In genomic region chr11:18392434-18393321, GRCh38 we compare ENCODE assay signal across 9 cellular contexts. TPM values are rescaled to one million over a fixed set of nuclear protein-coding genes. Genes with fewer than 3 reads are reported as not detected.
A peak's percentile ranks its signal among the peaks of the same experiment; 100 is the strongest.
DNase-seq lines count a peak whose midpoint lies in the region; FAIRE-seq and TF ChIP-seq lines count a peak whose summit lies in the region.
"Had no signal": no experiment of that assay in that cellular context is flagged by ENCODE, and none has a peak within 500 bp of the region (broad histone marks: within the 10 kb centered on the region; RNA-seq: fewer than 3 reads in every experiment).

No MANE protein-coding gene starts in this region.

- H3K4me1 Mint-ChIP-seq in activated naive CD4-positive, alpha-beta T cell treated with anti-CD3 and anti-CD28 coated beads for 36 hours (ENCODE audit: low read depth): peaks cover 46% of the 10 kb centered on the region
- peaks cover 40% of the 10 kb centered on the region for H3K4me1 Mint-ChIP-seq in activated CD4-positive, alpha-beta memory T cell treated with anti-CD3 and anti-CD28 coated beads, Interleukin-2, amount 10 ng/mL, durations not matched to agents 7 days and 5 days

- peaks cover 9% of the 10 kb centered on the region for H4K20me1 ChIP-seq in keratinocyte (ENCODE audit: control insufficient read depth, extremely low read depth, insufficient read depth, low read length)

- POLR2A ChIA-PET in activated CD4-positive, alpha-beta memory T cell treated with anti-CD3 and anti-CD28 coated beads, Interleukin-2, amount 10 ng/mL, durations not matched to agents 7 days and 5 days (lab: Charles Lee): interaction anchor here (0.6 to 7.3 kb wide), 4 partner anchors 9 to 134 kb away, joined by 4 to 328 read pairs (median 125); partner anchors contain the start of genes GTF2H1, HPS5 and TSG101

- no peaks in the 10 kb centered on the region for H3K9me3 Mint-ChIP-seq in activated naive CD4-positive, alpha-beta T cell treated with anti-CD3 and anti-CD28 coated beads for 36 hours
- no peaks in the 10 kb centered on the region for H3K9me3 Mint-ChIP-seq in activated CD4-positive, alpha-beta memory T cell treated with anti-CD3 and anti-CD28 coated beads, Interleukin-2, amount 10 ng/mL, durations not matched to agents 7 days and 5 days

- H3K4me3 ChIP-seq in keratinocyte (ENCODE audit: control insufficient read depth in 2 of 3, extremely low read depth in 1 of 3, insufficient read depth in 2 of 3, low read depth in 1 of 3, low read length in 3 of 3) (no peak overlapping the region), tibial nerve (no peak overlapping the region)

- CTCF ChIA-PET in activated naive CD4-positive, alpha-beta T cell treated with anti-CD3 and anti-CD28 coated beads for 36 hours (lab: Charles Lee): interaction anchor here (0.6 to 2.0 kb wide), 4 partner anchors 9 to 231 kb away, joined by 3 to 13 read pairs (median 4); no protein-coding TSS in a partner anchor
- CTCF ChIA-PET in activated CD4-positive, alpha-beta memory T cell treated with anti-CD3 and anti-CD28 coated beads, Interleukin-2, amount 10 ng/mL, durations not matched to agents 7 days and 5 days (lab: Charles Lee): interaction anchor here (5.0 kb wide), 1 partner anchor 9 kb away, joined by 42 read pairs; no protein-coding TSS in a partner anchor

- intact Hi-C loops in activated naive CD4-positive, alpha-beta T cell treated with anti-CD3 and anti-CD28 coated beads for 36 hours (cut with micrococcal nuclease): loop anchor here (5.0 to 10.0 kb wide), 5 partner anchors 225 to 1972 kb away; partner anchors contain the start of genes HTATIP2, NUCB2 and RPS13

- peak overlapping the region; percentile 10 for H2AFZ ChIP-seq in keratinocyte (ENCODE audit: control insufficient read depth, low read length)

- H3K27me3 ChIP-seq in keratinocyte (ENCODE audit: control insufficient read depth, extremely low read depth, insufficient read depth, low read length) (no peaks in the 10 kb centered on the region), tibial nerve (no peaks in the 10 kb centered on the region)

- TF ChIP-seq CTCF in keratinocyte (optimal IDR thresholded peaks at IDR 0.05 in 1 of 3, IDR thresholded peaks at IDR 0.05 in 1 of 3, conservative IDR thresholded peaks at IDR 0.05 in 1 of 3; ENCODE audit: extremely low read depth in 1 of 3, insufficient read depth in 2 of 3, low read length in 3 of 3): no peak
- TF ChIP-seq CTCF in tibial nerve (IDR thresholded peaks at IDR 0.05): no peak

- WGBS in tibial nerve, 2 donors: 89% methylated on average over 4 of the region's 4 CpGs

- peak overlapping the region; percentile 55 for H3K4me2 ChIP-seq in keratinocyte (ENCODE audit: control insufficient read depth, extremely low read depth, insufficient read depth, low read depth, low read length)

- peak overlapping the region; percentile 21 for H3K4me3 Mint-ChIP-seq in activated naive CD4-positive, alpha-beta T cell treated with anti-CD3 and anti-CD28 coated beads for 36 hours
- H3K4me3 Mint-ChIP-seq in activated CD4-positive, alpha-beta memory T cell treated with anti-CD3 and anti-CD28 coated beads, Interleukin-2, amount 10 ng/mL, durations not matched to agents 7 days and 5 days: peak overlapping the region; percentile 21

- H3K27me3 Mint-ChIP-seq in activated naive CD4-positive, alpha-beta T cell treated with anti-CD3 and anti-CD28 coated beads for 36 hours (ENCODE audit: low read depth): no peaks in the 10 kb centered on the region
- no peaks in the 10 kb centered on the region for H3K27me3 Mint-ChIP-seq in activated CD4-positive, alpha-beta memory T cell treated with anti-CD3 and anti-CD28 coated beads, Interleukin-2, amount 10 ng/mL, durations not matched to agents 7 days and 5 days

- H3K27ac ChIP-seq in keratinocyte (ENCODE audit: control insufficient read depth, insufficient read depth, low read length) (peak overlapping the region; percentile 24), tibial nerve (peak overlapping the region in 3 of 4 donors; percentile 84 to 99 (median 99))

- dilution Hi-C loops in keratinocyte (cut with MboI; ENCODE audit: extremely low pct_ligation_motif_present, low sequenced_read_pairs): no loop called here

- peaks cover 29% of the 10 kb centered on the region for H3K79me2 ChIP-seq in keratinocyte (ENCODE audit: control insufficient read depth, insufficient read depth, low read length)

- no peaks in the 10 kb centered on the region for H3K9me1 ChIP-seq in keratinocyte (ENCODE audit: control insufficient read depth, extremely low read depth, insufficient read depth, low read length)

- H3K36me3 Mint-ChIP-seq in activated naive CD4-positive, alpha-beta T cell treated with anti-CD3 and anti-CD28 coated beads for 36 hours (ENCODE audit: low read depth): peaks cover 30% of the 10 kb centered on the region
- peaks cover 32% of the 10 kb centered on the region for H3K36me3 Mint-ChIP-seq in activated CD4-positive, alpha-beta memory T cell treated with anti-CD3 and anti-CD28 coated beads, Interleukin-2, amount 10 ng/mL, durations not matched to agents 7 days and 5 days (ENCODE audit: low read depth)

- H3K4me1 ChIP-seq in keratinocyte (ENCODE audit: control insufficient read depth, extremely low read depth, insufficient read depth, low read length) (peaks cover 30% of the 10 kb centered on the region), tibial nerve (peaks cover 0 to 28% (median 18%) of the 10 kb centered on the region in 4 donors)

- H3K9ac ChIP-seq in keratinocyte (ENCODE audit: control insufficient read depth, extremely low read depth, insufficient read depth, low read length): no peak overlapping the region

- H3K9me3 ChIP-seq in keratinocyte (ENCODE audit: control insufficient read depth, low read depth, low read length): no peaks in the 10 kb centered on the region
- no peaks in the 10 kb centered on the region for H3K9me3 ChIP-seq in tibial nerve

- no peak for TF ChIP-seq EP300 in tibial nerve (IDR thresholded peaks at IDR 0.05)

- DNase-seq in activated naive CD4-positive, alpha-beta T cell treated with anti-CD3 and anti-CD28 coated beads for 36 hours: peak; percentile 43
- no peak for DNase-seq in activated naive CD4-positive, alpha-beta T cell (lab: John Stamatoyannopoulos, UW)
- DNase-seq in activated CD4-positive, alpha-beta memory T cell treated with anti-CD3 and anti-CD28 coated beads, Interleukin-2, amount 10 ng/mL, durations not matched to agents 7 days and 5 days: no peak
- no peak for DNase-seq in keratinocyte (ENCODE audit: low read depth, low spot score)
- DNase-seq in tibial nerve (ENCODE audit: low spot score in 2 of 2): no peak
- DNase-seq in pons (ENCODE audit: low spot score): no peak
- DNase-seq in NCI-H1048 (lab: John Stamatoyannopoulos, UW): no peak
- no peak for DNase-seq in urothelium cell line (ENCODE audit: low spot score)
- DNase-seq: NCI-H524 had no signal

- peak overlapping the region; percentile 75 for H3K27ac Mint-ChIP-seq in activated naive CD4-positive, alpha-beta T cell treated with anti-CD3 and anti-CD28 coated beads for 36 hours
- peak overlapping the region; percentile 8 for H3K27ac Mint-ChIP-seq in activated CD4-positive, alpha-beta memory T cell treated with anti-CD3 and anti-CD28 coated beads, Interleukin-2, amount 10 ng/mL, durations not matched to agents 7 days and 5 days

- no peak for TF ChIP-seq POLR2A in tibial nerve (IDR thresholded peaks at IDR 0.05)

- H3K36me3 ChIP-seq in keratinocyte (ENCODE audit: control insufficient read depth in 2 of 2, extremely low read depth in 1 of 2, insufficient read depth in 2 of 2, low read length in 2 of 2) (peaks cover 11% of the 10 kb centered on the region in 2 experiments), tibial nerve (peaks cover 0 to 10% (median 0%) of the 10 kb centered on the region in 3 donors)

- FAIRE-seq in keratinocyte (lab: Jason Lieb, UNC) (no peak), urothelium cell line (lab: Jason Lieb, UNC) (no peak)

RNA-seq across cellular contexts. Expression of gene LDHA, which starts 1.7 kb away (rescaled TPM):
- 1,000 to 10,000 TPM; 1,317 to 1,360 TPM for total RNA-seq in activated naive CD4-positive, alpha-beta T cell treated with anti-CD3 and anti-CD28 coated beads for 36 hours
- 100 to 1,000 TPM; 949 to 971 TPM for total RNA-seq in activated CD4-positive, alpha-beta memory T cell treated with anti-CD3 and anti-CD28 coated beads, Interleukin-2, amount 10 ng/mL, durations not matched to agents 7 days and 5 days
- 1,969 to 3,668 TPM (median 2,339 TPM) in 3 replicates for polyA plus RNA-seq in keratinocyte
- 2,639 TPM for polyA plus RNA-seq in keratinocyte (2011; ENCODE audit: low read depth)
- 2,323 and 3,371 TPM in 2 replicates for polyA plus RNA-seq in keratinocyte (2011; cell fraction: cytosol; rRNA removed)
- 1,181 and 1,542 TPM in 2 replicates for polyA plus RNA-seq in keratinocyte (2011; cell fraction: nucleus; rRNA removed)
- polyA plus RNA-seq in keratinocyte (2012; ENCODE audit: low replicate concordance): 1,656 and 1,816 TPM in 2 replicates
- polyA minus RNA-seq in keratinocyte: 472 to 2,685 TPM (median 2,354 TPM) in 3 replicates
- 2,926 TPM for polyA minus RNA-seq in keratinocyte (2011; cell fraction: cytosol; rRNA and poly(A)+ RNA removed)
- polyA minus RNA-seq in keratinocyte (2011; cell fraction: nucleus; rRNA and poly(A)+ RNA removed): 416 and 978 TPM in 2 replicates
- total RNA-seq in tibial nerve: 100 to 1,000 TPM; 224 to 512 (median 347) TPM

RNA-seq across cellular contexts. Expression of gene LDHC, which starts 19.4 kb away (rescaled TPM):
- not detected for total RNA-seq in activated naive CD4-positive, alpha-beta T cell treated with anti-CD3 and anti-CD28 coated beads for 36 hours
- not detected for total RNA-seq in activated CD4-positive, alpha-beta memory T cell treated with anti-CD3 and anti-CD28 coated beads, Interleukin-2, amount 10 ng/mL, durations not matched to agents 7 days and 5 days
- 0.10 TPM in 1 of 3 replicates, not detected in the others for polyA plus RNA-seq in keratinocyte
- polyA plus RNA-seq in keratinocyte (2011; ENCODE audit: low read depth): 0.17 TPM
- polyA plus RNA-seq in keratinocyte (2011; cell fraction: cytosol; rRNA removed): 0.11 TPM in 1 of 2 replicates, not detected in the other
- not detected in 2 replicates for polyA plus RNA-seq in keratinocyte (2011; cell fraction: nucleus; rRNA removed)
- 0.44 TPM in 1 of 2 replicates, not detected in the other for polyA plus RNA-seq in keratinocyte (2012; ENCODE audit: low replicate concordance)
- not detected in 3 replicates for polyA minus RNA-seq in keratinocyte
- polyA minus RNA-seq in keratinocyte (2011; cell fraction: cytosol; rRNA and poly(A)+ RNA removed): not detected
- not detected in 2 replicates for polyA minus RNA-seq in keratinocyte (2011; cell fraction: nucleus; rRNA and poly(A)+ RNA removed)
- total RNA-seq in tibial nerve: not detected
